Comparison of ENCODE assay signal across 19 cellular contexts in the genomic region with DNA sequence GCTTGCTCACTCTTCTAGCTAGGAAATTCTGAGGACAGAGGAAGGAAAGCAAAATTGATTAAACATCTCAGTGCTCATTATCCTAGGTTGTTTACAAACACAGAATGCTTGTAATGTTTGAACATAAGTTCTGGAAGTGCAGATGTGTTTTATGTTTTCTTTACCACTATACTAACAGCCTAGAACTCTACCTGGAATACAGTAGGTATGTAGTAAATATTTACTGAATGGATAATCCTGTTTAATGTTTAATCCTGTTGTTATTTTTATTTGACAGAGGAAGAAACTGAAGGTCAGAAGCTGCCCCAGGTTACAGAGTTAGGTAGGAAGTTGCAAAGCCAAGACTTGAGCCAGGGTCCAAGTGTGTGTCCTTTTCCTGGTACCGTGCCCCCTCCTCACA. TPM values are rescaled to one million over a fixed set of nuclear protein-coding genes. Genes with fewer than 3 reads are reported as not detected.
DNase-seq lines count a peak whose midpoint lies in the region; ATAC-seq, FAIRE-seq and TF ChIP-seq lines count a peak whose summit lies in the region.
"Had no signal": no experiment of that assay in that cellular context is flagged by ENCODE, and none has a peak within 500 bp of the region (broad histone marks: within the 10 kb centered on the region; RNA-seq: fewer than 3 reads in every experiment).

No MANE protein-coding gene starts in this region.

- no peak for TF ChIP-seq CTCF in 22Rv1 (IDR thresholded peaks at IDR 0.05)
- TF ChIP-seq CTCF in LNCaP clone FGC (IDR thresholded peaks at IDR 0.05; ENCODE audit: control insufficient read depth, extremely low read depth, insufficient read depth) = no peak
- TF ChIP-seq CTCF in endodermal cell (conservative IDR thresholded peaks at IDR 0.05) = no peak
- TF ChIP-seq CTCF in right lobe of liver (IDR thresholded peaks at IDR 0.05) = no peak

- peaks cover 79% of the 10 kb centered on the region for H3K36me3 ChIP-seq in endodermal cell (ENCODE audit: control insufficient read depth, insufficient read depth, low read length)
- peaks cover 0 to 75% (median 33%) of the 10 kb centered on the region in 4 donors for H3K36me3 ChIP-seq in right lobe of liver

- peaks cover 9% of the 10 kb centered on the region for H3K4me1 Mint-ChIP-seq in endodermal cell
- H3K4me1 Mint-ChIP-seq in activated naive CD8-positive, alpha-beta T cell treated with anti-CD3 and anti-CD28 coated beads, Interleukin-2, amount 50 U/mL, for 24 hours = peaks cover 10% of the 10 kb centered on the region

- no peaks in the 10 kb centered on the region for H3K27me3 Mint-ChIP-seq in endodermal cell (ENCODE audit: insufficient read depth)
- H3K27me3 Mint-ChIP-seq in activated naive CD8-positive, alpha-beta T cell treated with anti-CD3 and anti-CD28 coated beads, Interleukin-2, amount 50 U/mL, for 24 hours = no peaks in the 10 kb centered on the region
- H3K27me3 Mint-ChIP-seq: CD4-positive, CD25-positive, alpha-beta regulatory T cell had no signal

- H3K27ac Mint-ChIP-seq in endodermal cell = peak overlapping the region; percentile 79
- no peak overlapping the region for H3K27ac Mint-ChIP-seq in activated naive CD8-positive, alpha-beta T cell treated with anti-CD3 and anti-CD28 coated beads, Interleukin-2, amount 50 U/mL, for 24 hours
- H3K27ac Mint-ChIP-seq: CD8-positive, alpha-beta T cell; H9 had no signal

- no peak overlapping the region for H3K4me3 Mint-ChIP-seq in endodermal cell
- H3K4me3 Mint-ChIP-seq in activated naive CD8-positive, alpha-beta T cell treated with anti-CD3 and anti-CD28 coated beads, Interleukin-2, amount 50 U/mL, for 24 hours = no peak overlapping the region
- H3K4me3 Mint-ChIP-seq: CD4-positive, CD25-positive, alpha-beta regulatory T cell; CD8-positive, alpha-beta T cell; H9 had no signal

- no peak for FAIRE-seq in H54 (lab: Jason Lieb, UNC)
- FAIRE-seq: G401.6, GM12892, H1 had no signal

- no peak overlapping the region for H3K9ac ChIP-seq in endodermal cell (ENCODE audit: extremely low read depth, low read length, poor library complexity, severe bottlenecking)
- H3K9ac ChIP-seq: GM23248 had no signal

- TF ChIP-seq POLR2A in right lobe of liver (IDR thresholded peaks at IDR 0.05) (no peak), H54 (IDR thresholded peaks at IDR 0.05; ENCODE audit: low read depth, low read length) (no peak)

- intact Hi-C loops in right lobe of liver (cut with DNase I) = no loop called here

- H3K4me3 ChIP-seq in LNCaP clone FGC (ENCODE audit: low read depth, low read length) = peak overlapping the region; percentile 21; the same call in 1 of the 2 replicates
- no peak overlapping the region for H3K4me3 ChIP-seq in endodermal cell (ENCODE audit: low read length)
- no peak overlapping the region for H3K4me3 ChIP-seq in right lobe of liver
- H3K4me3 ChIP-seq: GM23248 had no signal

- ATAC-seq in right lobe of liver (peak; percentile 30 to 72 (median 62)), GM21360 (IDR thresholded peaks at IDR 0.05; ENCODE audit: unreplicated experiment) (no peak)
- no peak for ATAC-seq in activated naive CD8-positive, alpha-beta T cell treated with anti-CD3 and anti-CD28 coated beads, Interleukin-2, amount 50 U/mL, for 24 hours
- ATAC-seq: CD8-positive, alpha-beta T cell; HCT116 had no signal

- H3K9me3 ChIP-seq in endodermal cell (ENCODE audit: control insufficient read depth, low read length) = no peaks in the 10 kb centered on the region
- no peaks in the 10 kb centered on the region for H3K9me3 ChIP-seq in right lobe of liver
- H3K9me3 ChIP-seq: Caco-2 had no signal

- no peaks in the 10 kb centered on the region for H3K9me3 Mint-ChIP-seq in endodermal cell
- no peaks in the 10 kb centered on the region for H3K9me3 Mint-ChIP-seq in activated naive CD8-positive, alpha-beta T cell treated with anti-CD3 and anti-CD28 coated beads, Interleukin-2, amount 50 U/mL, for 24 hours
- H3K9me3 Mint-ChIP-seq: CD4-positive, CD25-positive, alpha-beta regulatory T cell; CD8-positive, alpha-beta T cell; H9 had no signal

- peaks cover 5% of the 10 kb centered on the region for H3K4me1 ChIP-seq in endodermal cell (ENCODE audit: control insufficient read depth, insufficient read depth, low read length)
- H3K4me1 ChIP-seq in right lobe of liver = peaks cover 0 to 12% (median 4%) of the 10 kb centered on the region in 4 donors
- H3K4me1 ChIP-seq: Caco-2 had no signal

- H3K27me3 ChIP-seq in endodermal cell (ENCODE audit: control insufficient read depth, insufficient read depth, low read length, poor library complexity, severe bottlenecking) (no peaks in the 10 kb centered on the region), right lobe of liver (no peaks in the 10 kb centered on the region)

- DNase-seq in LNCaP clone FGC (ENCODE audit: low read depth) = peak; percentile 93
- no peak for DNase-seq in endodermal cell
- no peak for DNase-seq in right lobe of liver
- DNase-seq in H54 (ENCODE audit: insufficient read length, low spot score) = no peak
- no peak for DNase-seq in activated naive CD8-positive, alpha-beta T cell treated with anti-CD3 and anti-CD28 coated beads, Interleukin-2, amount 50 U/mL, for 24 hours
- DNase-seq: C1 segment of cervical spinal cord; Caco-2; CD4-positive, CD25-positive, alpha-beta regulatory T cell; CD8-positive, alpha-beta T cell; DMS153; DND-41; GM23248; H9 had no signal

- peaks cover 75% of the 10 kb centered on the region for H3K36me3 Mint-ChIP-seq in endodermal cell (ENCODE audit: low read depth)
- peaks cover 53% of the 10 kb centered on the region for H3K36me3 Mint-ChIP-seq in activated naive CD8-positive, alpha-beta T cell treated with anti-CD3 and anti-CD28 coated beads, Interleukin-2, amount 50 U/mL, for 24 hours (ENCODE audit: low read depth)

- 83 to 96% methylated on average over 1 of the region's 1 CpG for WGBS in endodermal cell (ENCODE audit: insufficient coverage in 1 of 2, insufficient read length in 1 of 2), 2 experiments
- 18% methylated on average over 1 of the region's 1 CpG for WGBS in right lobe of liver (ENCODE audit: insufficient coverage, low coverage, low lambda C conversion rate, missing lambda C conversion rate)

- peak overlapping the region; percentile 91 for H3K27ac ChIP-seq in 22Rv1
- no peak overlapping the region for H3K27ac ChIP-seq in endodermal cell (ENCODE audit: low read depth, low read length)
- H3K27ac ChIP-seq in right lobe of liver = no peak overlapping the region
- H3K27ac ChIP-seq: GM23248 had no signal

RNA-seq across cellular contexts. Expression of a gene that starts 6.1 kb away (rescaled TPM):
- 10 to 100 TPM; 69.0 to 78.3 TPM for total RNA-seq in endodermal cell
- 34.6 TPM for polyA plus RNA-seq in endodermal cell (2013, experiment 1 of 2)
- polyA plus RNA-seq in endodermal cell (2013, experiment 2 of 2) = 34.8 TPM
- 10 to 100 TPM; 25.1 to 35.3 (median 32.4) TPM for total RNA-seq in right lobe of liver

RNA-seq across cellular contexts. Expression of a gene that starts 16.7 kb away (rescaled TPM):
- 10 to 100 TPM; 12.9 to 15.9 TPM for total RNA-seq in endodermal cell
- 16.4 TPM for polyA plus RNA-seq in endodermal cell (2013, experiment 1 of 2)
- 12.8 TPM for polyA plus RNA-seq in endodermal cell (2013, experiment 2 of 2)
- total RNA-seq in right lobe of liver = 10 to 100 TPM in 3 of 6 experiments, 1 to 10 TPM in 3; 7.0 to 11.4 (median 9.7) TPM

Comparison
In these comparisons a context has a peak if more than half of its experiments do, and no peak if none do; other contexts are left out.
1. ATAC-seq: peak in right lobe of liver (4 of 4); none in GM21360 (single experiment) and activated naive CD8-positive, alpha-beta T cell treated with anti-CD3 and anti-CD28 coated beads, Interleukin-2, amount 50 U/mL, for 24 hours (single experiment).